Comparison of ENCODE assay signal across 8 cellular contexts in genomic region chr10:30671011-30671616, GRCh38. TPM values are rescaled to one million over a fixed set of nuclear protein-coding genes. Genes with fewer than 3 reads are reported as not detected.
DNase-seq lines count a peak whose midpoint lies in the region; ATAC-seq and TF ChIP-seq lines count a peak whose summit lies in the region.

No MANE protein-coding gene starts in this region.

- CTCF ChIA-PET in PC-9 (lab: Charles Lee): interaction anchor here (0.7 to 2.0 kb wide), 5 partner anchors 16 to 1340 kb away, joined by 3 to 7 read pairs (median 4); partner anchors contain the start of gene LYZL2

- no TSS peak for BruUV-seq in PC-9 (replicated peaks; lab: Mats Ljungman, UMichigan)

- ATAC-seq in stimulated activated memory B cell treated with anti-CD40 and anti-IgM and Interleukin-4, amounts not matched to agents 10 μg/mL and 1 μg/mL and 100 μg/mL, for 72 hours: no peak
- no peak for ATAC-seq in GM21717 (IDR thresholded peaks at IDR 0.05; ENCODE audit: unreplicated experiment)

- H3K36me3 Mint-ChIP-seq in brain: no peaks in the 10 kb centered on the region
- no peaks in the 10 kb centered on the region for H3K36me3 Mint-ChIP-seq in stimulated activated memory B cell treated with anti-CD40 and anti-IgM and Interleukin-4, amounts not matched to agents 10 μg/mL and 1 μg/mL and 100 μg/mL, for 72 hours

- intact Hi-C loops in PC-9 (cut with micrococcal nuclease; ENCODE audit: unreplicated experiment): loop anchor here (2.0 kb wide), 1 partner anchor 48 kb away; no protein-coding TSS in a partner anchor

- H2AFZ ChIP-seq in PC-9: 0 out of 2 replicates have a peak overlapping the region, but pooled peaks have one; percentile 44

- H3K27me3 ChIP-seq in PC-9 (ENCODE audit: insufficient read depth, low read depth): no peaks in the 10 kb centered on the region

- DNase-seq in A172 (ENCODE audit: low spot score) (peak; percentile 85), Daoy (ENCODE audit: low read depth) (peak; percentile 62), KBM-7 (peak; percentile 69), PC-9 (peak; percentile 33 to 39), iris pigment epithelial cell (ENCODE audit: low read depth) (peak; percentile 76)

- H3K27me3 Mint-ChIP-seq in brain: no peaks in the 10 kb centered on the region
- peaks cover 17% of the 10 kb centered on the region for H3K27me3 Mint-ChIP-seq in stimulated activated memory B cell treated with anti-CD40 and anti-IgM and Interleukin-4, amounts not matched to agents 10 μg/mL and 1 μg/mL and 100 μg/mL, for 72 hours

- no peaks in the 10 kb centered on the region for H3F3A ChIP-seq in PC-9 (ENCODE audit: insufficient read depth, low read depth)

- H3K4me3 ChIP-seq in PC-9: peak overlapping the region; percentile 26; the same call in 1 of the 2 replicates

- no peaks in the 10 kb centered on the region for H3K9me2 ChIP-seq in PC-9 (ENCODE audit: insufficient read depth)

- H3K27ac ChIP-seq in PC-9: no peak overlapping the region

- peak overlapping the region in 4 of 5 experiments; percentile 37 to 65 (median 50) for H3K4me3 Mint-ChIP-seq in brain
- H3K4me3 Mint-ChIP-seq in stimulated activated memory B cell treated with anti-CD40 and anti-IgM and Interleukin-4, amounts not matched to agents 10 μg/mL and 1 μg/mL and 100 μg/mL, for 72 hours: peak overlapping the region; percentile 2

- peaks cover 14% of the 10 kb centered on the region for H3K4me1 Mint-ChIP-seq in brain
- H3K4me1 Mint-ChIP-seq in stimulated activated memory B cell treated with anti-CD40 and anti-IgM and Interleukin-4, amounts not matched to agents 10 μg/mL and 1 μg/mL and 100 μg/mL, for 72 hours: peaks cover 5% of the 10 kb centered on the region

- no peaks in the 10 kb centered on the region for H4K20me1 ChIP-seq in PC-9 (ENCODE audit: insufficient read depth)

- H3K9me3 ChIP-seq in PC-9 (ENCODE audit: insufficient read depth, low read depth): no peaks in the 10 kb centered on the region

- peak overlapping the region; percentile 63 for H3K4me2 ChIP-seq in PC-9

- no peaks in the 10 kb centered on the region for H3K36me3 ChIP-seq in PC-9 (ENCODE audit: low read depth)

- H3K27ac Mint-ChIP-seq in brain: peak overlapping the region in 1 of 5 experiments; percentile 16
- no peak overlapping the region for H3K27ac Mint-ChIP-seq in stimulated activated memory B cell treated with anti-CD40 and anti-IgM and Interleukin-4, amounts not matched to agents 10 μg/mL and 1 μg/mL and 100 μg/mL, for 72 hours

- H3K79me2 ChIP-seq in PC-9 (ENCODE audit: low read depth): no peaks in the 10 kb centered on the region

- TF ChIP-seq CTCF in PC-9 (conservative IDR thresholded peaks at IDR 0.05) (peak; percentile 80), brain (conservative IDR thresholded peaks at IDR 0.05) (peak; percentile 63 to 76)

- POLR2A ChIA-PET in PC-9 (lab: Charles Lee; ENCODE audit: unreplicated experiment): interaction anchor here (0.5 kb wide), 1 partner anchor 55 kb away, joined by 8 read pairs; no protein-coding TSS in a partner anchor

- H3K9me3 Mint-ChIP-seq in brain: no peaks in the 10 kb centered on the region
- H3K9me3 Mint-ChIP-seq in stimulated activated memory B cell treated with anti-CD40 and anti-IgM and Interleukin-4, amounts not matched to agents 10 μg/mL and 1 μg/mL and 100 μg/mL, for 72 hours: no peaks in the 10 kb centered on the region

- in situ Hi-C loops in KBM-7 (cut with MboI; ENCODE audit: low pct_unique_long_range_greater_than_20kb, low sequenced_read_pairs): no loop called here

- no peaks in the 10 kb centered on the region for H3K4me1 ChIP-seq in PC-9 (replicated peaks; ENCODE audit: insufficient read depth)

RNA-seq across cellular contexts. Expression of gene LYZL2, which starts 41.6 kb away (rescaled TPM):
- not detected in 2 replicates for total RNA-seq in A172 (2014; rRNA removed; shearing (Covaris generic))
- not detected in 2 replicates for total RNA-seq in Daoy (2014; rRNA removed; shearing (Covaris generic))
- total RNA-seq in PC-9 (2021): not detected in 2 replicates
- not detected for polyA plus RNA-seq in brain (ENCODE audit: insufficient read depth, low read depth, low replicate concordance)
